In the genomic region with DNA sequence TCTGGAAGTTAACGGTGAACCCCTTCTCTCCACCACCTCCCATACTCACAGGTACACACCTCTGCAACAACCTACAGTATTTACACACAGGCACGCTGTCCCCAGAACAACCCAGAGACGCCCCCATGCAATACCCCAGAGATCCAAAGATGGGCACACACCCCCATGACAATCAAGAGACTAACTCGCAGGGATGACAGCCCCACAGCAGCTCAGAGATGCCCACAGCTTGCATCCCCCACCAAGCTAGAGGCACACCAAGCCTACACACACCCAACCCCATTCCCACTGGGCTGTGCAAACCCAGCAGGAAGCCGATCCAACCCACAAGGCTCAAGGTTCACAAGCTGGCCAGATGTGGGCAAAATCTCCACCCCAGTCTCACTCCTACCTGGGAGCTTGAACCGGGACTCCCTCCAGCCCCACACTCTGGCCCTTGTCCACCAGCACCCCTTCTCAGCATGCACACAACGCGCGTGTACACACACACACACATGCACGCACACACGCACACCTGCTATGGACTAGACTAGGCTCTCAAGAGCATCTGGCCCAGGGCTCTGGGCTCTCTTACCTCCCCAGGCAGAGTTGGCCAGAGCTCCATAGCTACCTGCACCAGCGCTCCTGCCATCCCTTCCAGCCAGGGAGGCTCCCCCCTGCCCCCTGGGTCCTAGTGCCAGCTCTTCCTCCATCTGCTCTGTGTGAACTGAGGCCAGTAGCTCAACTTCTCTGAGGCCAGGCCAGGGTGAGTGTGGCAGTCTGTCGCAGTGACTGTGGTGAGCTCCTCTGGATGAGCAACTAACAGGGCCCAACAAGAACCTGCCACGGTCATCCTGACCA, we compare ENCODE assay signal across 8 cellular contexts. TPM values are rescaled to one million over a fixed set of nuclear protein-coding genes. Genes with fewer than 3 reads are reported as not detected.
DNase-seq lines count a peak whose midpoint lies in the region; FAIRE-seq and TF ChIP-seq lines count a peak whose summit lies in the region.

No MANE protein-coding gene starts in this region.

- in situ Hi-C loops in GM23248 (cut with MboI) = no loop called here

- peak overlapping the region; percentile 56 to 73 (median 65); a peak in 18 of 20 replicates for H3K4me3 ChIP-seq in BLaER1 treated with 17β-estradiol and CSF1 and Interleukin-3, amounts not matched to agents 10 nM and 100 nM
- H3K4me3 ChIP-seq in GM23248 = peak overlapping the region; percentile 37
- H3K4me3 ChIP-seq in SJCRH30 = peak overlapping the region; percentile 52
- H3K4me3 ChIP-seq in fibroblast of villous mesenchyme (ENCODE audit: low read depth, low read length) = peak overlapping the region; percentile 57
- peak overlapping the region; percentile 33 to 75 (median 66) for H3K4me3 ChIP-seq in sigmoid colon

- H3K27me3 ChIP-seq in BLaER1 treated with 17β-estradiol and CSF1 and Interleukin-3, amounts not matched to agents 10 nM and 100 nM = peaks cover 9 to 23% (median 17%) of the 10 kb centered on the region in 11 experiments; a peak in 18 of 22 replicates
- H3K27me3 ChIP-seq in GM23248 (replicated peaks; ENCODE audit: insufficient read depth) (no peaks in the 10 kb centered on the region), SJCRH30 (no peaks in the 10 kb centered on the region), sigmoid colon (no peaks in the 10 kb centered on the region)

- H3K9ac ChIP-seq in BLaER1 treated with 17β-estradiol and CSF1 and Interleukin-3, amounts not matched to agents 10 nM and 100 nM = peak overlapping the region in 5 of 11 experiments; percentile 41 to 76 (median 74); a peak in 3 of 22 replicates
- H3K9ac ChIP-seq in GM23248 = no peak overlapping the region

- DNase-seq in GM23248 (no peak), SJCRH30 (no peak), fibroblast of villous mesenchyme (ENCODE audit: low read depth) (no peak), sigmoid colon (no peak), urothelium cell line (ENCODE audit: low spot score) (no peak), NCI-H446 treated with DMSO at 0.1 percent for 48 hours (lab: John Stamatoyannopoulos, UW) (no peak)
- DNase-seq in central memory CD4-positive, alpha-beta T cell = no peak

- H4K20me1 ChIP-seq in BLaER1 treated with 17β-estradiol and CSF1 and Interleukin-3, amounts not matched to agents 10 nM and 100 nM = peaks cover 0 to 31% (median 4%) of the 10 kb centered on the region in 11 experiments; a peak in 7 of 22 replicates
- no peaks in the 10 kb centered on the region for H4K20me1 ChIP-seq in GM23248 (ENCODE audit: insufficient read depth)

- no peak for TF ChIP-seq EP300 in sigmoid colon (IDR thresholded peaks at IDR 0.05)

- H2AFZ ChIP-seq in GM23248 = no peak overlapping the region; the same call in 1 of the 2 replicates

- no peak for TF ChIP-seq POLR2A in sigmoid colon (IDR thresholded peaks at IDR 0.05)

- H3K79me2 ChIP-seq in GM23248 (ENCODE audit: insufficient read depth) = no peaks in the 10 kb centered on the region

- WGBS in GM23248 (ENCODE audit: low coverage in 1 of 2, low lambda C conversion rate in 2 of 2, missing lambda C conversion rate in 2 of 2), 2 experiments = 58 to 59% methylated on average over 12 to 14 of the region's 14 CpGs
- WGBS in sigmoid colon, 2 donors = 13 to 52% methylated on average over 14 of the region's 14 CpGs

- no peaks in the 10 kb centered on the region for H3K9me2 ChIP-seq in GM23248 (ENCODE audit: insufficient read depth)

- H3K4me2 ChIP-seq in BLaER1 treated with 17β-estradiol and CSF1 and Interleukin-3, amounts not matched to agents 10 nM and 100 nM = peak overlapping the region; percentile 77 to 89 (median 87)
- H3K4me2 ChIP-seq in GM23248 (ENCODE audit: unreplicated experiment) = no peak overlapping the region

- peaks cover 25 to 49% (median 41%) of the 10 kb centered on the region in 10 experiments for H3K4me1 ChIP-seq in BLaER1 treated with 17β-estradiol and CSF1 and Interleukin-3, amounts not matched to agents 10 nM and 100 nM
- no peaks in the 10 kb centered on the region for H3K4me1 ChIP-seq in GM23248 (ENCODE audit: insufficient read depth)
- 0 out of 2 replicates have a peak, but pooled peaks cover 2% of the 10 kb centered on the region for H3K4me1 ChIP-seq in SJCRH30
- H3K4me1 ChIP-seq in sigmoid colon = peaks cover 3 to 23% (median 20%) of the 10 kb centered on the region in 4 donors

- no peaks in the 10 kb centered on the region for H3K36me3 ChIP-seq in BLaER1 treated with 17β-estradiol and CSF1 and Interleukin-3, amounts not matched to agents 10 nM and 100 nM
- no peaks in the 10 kb centered on the region for H3K36me3 ChIP-seq in GM23248 (ENCODE audit: low read depth)
- no peaks in the 10 kb centered on the region for H3K36me3 ChIP-seq in SJCRH30
- no peaks in the 10 kb centered on the region for H3K36me3 ChIP-seq in sigmoid colon

- no peak overlapping the region for H3K27ac ChIP-seq in BLaER1 treated with 17β-estradiol and CSF1 and Interleukin-3, amounts not matched to agents 10 nM and 100 nM
- H3K27ac ChIP-seq in GM23248 (no peak overlapping the region), SJCRH30 (no peak overlapping the region), sigmoid colon (peak overlapping the region in 1 of 4 donors; percentile 62)

- intact Hi-C loops in sigmoid colon (cut with DNase I) = no loop called here

- TF ChIP-seq CTCF in fibroblast of villous mesenchyme (IDR thresholded peaks at IDR 0.05; ENCODE audit: insufficient read depth, low read depth, low read length) (no peak), sigmoid colon (IDR thresholded peaks at IDR 0.05) (no peak)

- no peaks in the 10 kb centered on the region for H3K9me3 ChIP-seq in BLaER1 treated with 17β-estradiol and CSF1 and Interleukin-3, amounts not matched to agents 10 nM and 100 nM (replicated peaks in 1 of 11)
- H3K9me3 ChIP-seq in GM23248 (ENCODE audit: low read depth) (no peaks in the 10 kb centered on the region), SJCRH30 (replicated peaks) (no peaks in the 10 kb centered on the region), sigmoid colon (no peaks in the 10 kb centered on the region)

- H3F3A ChIP-seq in GM23248 (ENCODE audit: insufficient read depth) = no peaks in the 10 kb centered on the region

- FAIRE-seq in urothelium cell line (lab: Jason Lieb, UNC) = no peak

RNA-seq across cellular contexts. Expression of a gene that starts 11.5 kb away (rescaled TPM):
- 5.7 and 14.7 TPM in 2 replicates for total RNA-seq in GM23248 (2014; rRNA removed; shearing (Covaris generic))
- polyA plus RNA-seq in GM23248 (2016; fragmentation: Nextera tagmentation; extraction: Ambion mirVana) (6.6 and 8.7 TPM in 2 replicates), sigmoid colon (100 to 1,000 TPM; 286 to 900 (median 781) TPM)
- total RNA-seq in SJCRH30 (2014; rRNA removed; shearing (Covaris generic)) = 6.0 and 10.3 TPM in 2 replicates
- total RNA-seq in fibroblast of villous mesenchyme (22.5 and 34.5 TPM in 2 replicates), sigmoid colon (10 to 100 TPM; 29.9 to 60.1 (median 43.9) TPM)

RNA-seq across cellular contexts. Expression of a gene that starts 30.1 kb away (rescaled TPM):
- 73.9 and 92.7 TPM in 2 replicates for total RNA-seq in GM23248 (2014; rRNA removed; shearing (Covaris generic))
- 39.0 and 41.5 TPM in 2 replicates for polyA plus RNA-seq in GM23248 (2016; fragmentation: Nextera tagmentation; extraction: Ambion mirVana)
- total RNA-seq in SJCRH30 (2014; rRNA removed; shearing (Covaris generic)) = 19.0 and 22.1 TPM in 2 replicates
- total RNA-seq in fibroblast of villous mesenchyme = 73.0 and 77.0 TPM in 2 replicates
- 100 to 1,000 TPM in 1 of 4 donors, 10 to 100 TPM in 3; 56.5 to 135 (median 70.0) TPM for total RNA-seq in sigmoid colon
- polyA plus RNA-seq in sigmoid colon = 10 to 100 TPM; 31.9 to 81.7 (median 34.2) TPM

RNA-seq across cellular contexts. Expression of a gene that starts 31.9 kb away (rescaled TPM):
- 14.3 and 45.4 TPM in 2 replicates for total RNA-seq in GM23248 (2014; rRNA removed; shearing (Covaris generic))
- polyA plus RNA-seq in GM23248 (2016; fragmentation: Nextera tagmentation; extraction: Ambion mirVana) (9.7 and 12.3 TPM in 2 replicates), sigmoid colon (10 to 100 TPM in 1 of 3 donors, 1 to 10 TPM in 2; 4.6 to 47.7 (median 9.6) TPM)
- 2.9 and 6.8 TPM in 2 replicates for total RNA-seq in SJCRH30 (2014; rRNA removed; shearing (Covaris generic))
- total RNA-seq in fibroblast of villous mesenchyme (6.8 and 11.2 TPM in 2 replicates), sigmoid colon (10 to 100 TPM; 16.8 to 36.8 (median 20.2) TPM)
